ENCODE assay signal across 1 cellular context in the genomic region with DNA sequence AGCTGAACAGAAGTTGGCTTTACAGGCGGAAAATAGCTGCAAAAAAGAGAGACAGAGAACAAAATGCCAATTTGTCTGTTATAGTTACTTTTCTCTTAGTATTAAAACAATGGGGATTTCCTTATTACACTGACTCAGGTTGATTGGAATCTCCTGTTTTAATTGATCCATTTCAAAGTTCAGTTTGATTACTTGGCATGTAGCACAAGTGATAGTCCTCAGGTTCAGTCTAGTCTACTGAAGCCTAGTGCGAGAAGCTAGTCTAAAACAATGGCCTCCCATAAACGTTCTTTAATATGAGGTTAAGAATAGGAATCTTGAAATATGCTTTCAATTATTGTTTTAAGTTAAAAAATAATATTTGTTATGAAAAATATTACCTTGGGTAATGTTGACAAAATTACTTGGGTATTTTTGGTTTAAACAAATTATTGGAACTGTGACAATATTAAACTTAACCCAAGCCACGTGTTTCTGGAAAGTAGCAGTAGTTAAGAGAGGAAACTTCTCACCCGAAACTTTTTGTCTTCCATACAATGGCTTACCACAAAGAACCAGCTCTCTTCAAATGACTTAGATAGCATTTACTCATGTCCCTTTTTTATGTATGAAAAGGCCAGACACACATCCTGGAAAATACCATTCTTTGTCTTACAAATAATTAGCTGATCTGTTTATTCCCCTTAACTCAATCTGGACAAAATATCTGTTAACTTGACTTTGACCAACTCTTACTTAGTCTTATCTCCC.
TF ChIP-seq lines count a peak whose summit lies in the region.

No MANE protein-coding gene starts in this region.

TF ChIP-seq in WTC11, 78 proteins besides CTCF, POLR2A, EP300 and RAD21:
- TF ChIP-seq, protein P1, sequence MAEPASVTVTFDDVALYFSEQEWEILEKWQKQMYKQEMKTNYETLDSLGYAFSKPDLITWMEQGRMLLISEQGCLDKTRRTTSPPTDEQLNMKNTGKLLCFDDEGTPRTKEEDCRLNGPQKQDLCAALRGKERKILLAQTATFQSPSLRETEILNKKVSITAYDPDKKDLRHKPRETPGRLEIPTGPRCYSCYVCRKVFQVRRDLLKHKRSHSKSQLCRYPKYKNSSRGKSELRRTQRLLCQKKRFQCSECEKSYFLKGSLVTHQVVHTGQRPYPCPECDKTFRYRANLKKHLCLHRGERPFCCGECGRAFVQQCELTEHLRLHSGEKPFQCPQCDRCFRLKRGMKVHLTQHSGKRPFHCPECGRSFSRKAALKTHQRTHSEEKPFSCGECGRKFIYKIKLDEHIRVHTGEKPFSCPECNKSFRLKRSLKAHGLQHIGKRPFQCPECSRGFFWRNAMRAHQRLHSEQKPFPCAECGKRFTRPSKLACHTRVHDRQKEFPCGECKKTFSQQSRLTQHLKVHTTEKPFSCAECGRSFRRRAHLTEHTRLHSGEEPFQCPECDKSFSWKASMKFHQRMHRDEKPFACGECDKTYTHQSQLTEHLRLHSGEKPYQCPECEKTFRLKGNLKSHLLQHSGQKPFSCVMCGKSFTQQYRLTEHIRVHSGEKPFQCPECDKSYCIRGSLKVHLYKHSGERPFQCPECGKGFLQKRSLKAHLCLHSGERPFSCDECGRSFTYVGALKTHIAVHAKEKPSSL (CRISPR knock-in tag; conservative IDR thresholded peaks at IDR 0.05), result no peak
- no peak for TF ChIP-seq ZNF396 (CRISPR knock-in tag; IDR thresholded peaks at IDR 0.05; ENCODE audit: borderline replicate concordance)
- TF ChIP-seq, protein P2, sequence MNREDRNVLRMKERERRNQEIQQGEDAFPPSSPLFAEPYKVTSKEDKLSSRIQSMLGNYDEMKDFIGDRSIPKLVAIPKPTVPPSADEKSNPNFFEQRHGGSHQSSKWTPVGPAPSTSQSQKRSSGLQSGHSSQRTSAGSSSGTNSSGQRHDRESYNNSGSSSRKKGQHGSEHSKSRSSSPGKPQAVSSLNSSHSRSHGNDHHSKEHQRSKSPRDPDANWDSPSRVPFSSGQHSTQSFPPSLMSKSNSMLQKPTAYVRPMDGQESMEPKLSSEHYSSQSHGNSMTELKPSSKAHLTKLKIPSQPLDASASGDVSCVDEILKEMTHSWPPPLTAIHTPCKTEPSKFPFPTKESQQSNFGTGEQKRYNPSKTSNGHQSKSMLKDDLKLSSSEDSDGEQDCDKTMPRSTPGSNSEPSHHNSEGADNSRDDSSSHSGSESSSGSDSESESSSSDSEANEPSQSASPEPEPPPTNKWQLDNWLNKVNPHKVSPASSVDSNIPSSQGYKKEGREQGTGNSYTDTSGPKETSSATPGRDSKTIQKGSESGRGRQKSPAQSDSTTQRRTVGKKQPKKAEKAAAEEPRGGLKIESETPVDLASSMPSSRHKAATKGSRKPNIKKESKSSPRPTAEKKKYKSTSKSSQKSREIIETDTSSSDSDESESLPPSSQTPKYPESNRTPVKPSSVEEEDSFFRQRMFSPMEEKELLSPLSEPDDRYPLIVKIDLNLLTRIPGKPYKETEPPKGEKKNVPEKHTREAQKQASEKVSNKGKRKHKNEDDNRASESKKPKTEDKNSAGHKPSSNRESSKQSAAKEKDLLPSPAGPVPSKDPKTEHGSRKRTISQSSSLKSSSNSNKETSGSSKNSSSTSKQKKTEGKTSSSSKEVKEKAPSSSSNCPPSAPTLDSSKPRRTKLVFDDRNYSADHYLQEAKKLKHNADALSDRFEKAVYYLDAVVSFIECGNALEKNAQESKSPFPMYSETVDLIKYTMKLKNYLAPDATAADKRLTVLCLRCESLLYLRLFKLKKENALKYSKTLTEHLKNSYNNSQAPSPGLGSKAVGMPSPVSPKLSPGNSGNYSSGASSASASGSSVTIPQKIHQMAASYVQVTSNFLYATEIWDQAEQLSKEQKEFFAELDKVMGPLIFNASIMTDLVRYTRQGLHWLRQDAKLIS (CRISPR knock-in tag; IDR thresholded peaks at IDR 0.05; ENCODE audit: borderline replicate concordance), result no peak
- no peak for TF ChIP-seq RORB (CRISPR knock-in tag; IDR thresholded peaks at IDR 0.05)
- TF ChIP-seq ELF4 (CRISPR knock-in tag; IDR thresholded peaks at IDR 0.05; ENCODE audit: low read depth), result no peak
- TF ChIP-seq, protein P3, sequence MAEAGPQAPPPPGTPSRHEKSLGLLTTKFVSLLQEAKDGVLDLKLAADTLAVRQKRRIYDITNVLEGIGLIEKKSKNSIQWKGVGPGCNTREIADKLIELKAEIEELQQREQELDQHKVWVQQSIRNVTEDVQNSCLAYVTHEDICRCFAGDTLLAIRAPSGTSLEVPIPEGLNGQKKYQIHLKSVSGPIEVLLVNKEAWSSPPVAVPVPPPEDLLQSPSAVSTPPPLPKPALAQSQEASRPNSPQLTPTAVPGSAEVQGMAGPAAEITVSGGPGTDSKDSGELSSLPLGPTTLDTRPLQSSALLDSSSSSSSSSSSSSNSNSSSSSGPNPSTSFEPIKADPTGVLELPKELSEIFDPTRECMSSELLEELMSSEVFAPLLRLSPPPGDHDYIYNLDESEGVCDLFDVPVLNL (CRISPR knock-in tag; IDR thresholded peaks at IDR 0.05; ENCODE audit: borderline replicate concordance, low read depth), result no peak
- TF ChIP-seq, protein P4, sequence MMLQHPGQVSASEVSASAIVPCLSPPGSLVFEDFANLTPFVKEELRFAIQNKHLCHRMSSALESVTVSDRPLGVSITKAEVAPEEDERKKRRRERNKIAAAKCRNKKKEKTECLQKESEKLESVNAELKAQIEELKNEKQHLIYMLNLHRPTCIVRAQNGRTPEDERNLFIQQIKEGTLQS (CRISPR knock-in tag; conservative IDR thresholded peaks at IDR 0.05), result no peak
- TF ChIP-seq RELA (CRISPR knock-in tag; IDR thresholded peaks at IDR 0.05; ENCODE audit: borderline replicate concordance), result no peak
- no peak for TF ChIP-seq SMAD3 (CRISPR knock-in tag; IDR thresholded peaks at IDR 0.05; ENCODE audit: borderline replicate concordance)
- TF ChIP-seq, protein P5, sequence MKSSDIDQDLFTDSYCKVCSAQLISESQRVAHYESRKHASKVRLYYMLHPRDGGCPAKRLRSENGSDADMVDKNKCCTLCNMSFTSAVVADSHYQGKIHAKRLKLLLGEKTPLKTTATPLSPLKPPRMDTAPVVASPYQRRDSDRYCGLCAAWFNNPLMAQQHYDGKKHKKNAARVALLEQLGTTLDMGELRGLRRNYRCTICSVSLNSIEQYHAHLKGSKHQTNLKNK (CRISPR knock-in tag; IDR thresholded peaks at IDR 0.05), result no peak
- TF ChIP-seq IRF2 (CRISPR knock-in tag; IDR thresholded peaks at IDR 0.05; ENCODE audit: borderline replicate concordance, low read depth), result no peak
- TF ChIP-seq, protein P6, sequence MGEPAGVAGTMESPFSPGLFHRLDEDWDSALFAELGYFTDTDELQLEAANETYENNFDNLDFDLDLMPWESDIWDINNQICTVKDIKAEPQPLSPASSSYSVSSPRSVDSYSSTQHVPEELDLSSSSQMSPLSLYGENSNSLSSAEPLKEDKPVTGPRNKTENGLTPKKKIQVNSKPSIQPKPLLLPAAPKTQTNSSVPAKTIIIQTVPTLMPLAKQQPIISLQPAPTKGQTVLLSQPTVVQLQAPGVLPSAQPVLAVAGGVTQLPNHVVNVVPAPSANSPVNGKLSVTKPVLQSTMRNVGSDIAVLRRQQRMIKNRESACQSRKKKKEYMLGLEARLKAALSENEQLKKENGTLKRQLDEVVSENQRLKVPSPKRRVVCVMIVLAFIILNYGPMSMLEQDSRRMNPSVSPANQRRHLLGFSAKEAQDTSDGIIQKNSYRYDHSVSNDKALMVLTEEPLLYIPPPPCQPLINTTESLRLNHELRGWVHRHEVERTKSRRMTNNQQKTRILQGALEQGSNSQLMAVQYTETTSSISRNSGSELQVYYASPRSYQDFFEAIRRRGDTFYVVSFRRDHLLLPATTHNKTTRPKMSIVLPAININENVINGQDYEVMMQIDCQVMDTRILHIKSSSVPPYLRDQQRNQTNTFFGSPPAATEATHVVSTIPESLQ (CRISPR knock-in tag; IDR thresholded peaks at IDR 0.05), result no peak
- no peak for TF ChIP-seq TEAD4 (CRISPR knock-in tag; IDR thresholded peaks at IDR 0.05)
- TF ChIP-seq, protein P7, sequence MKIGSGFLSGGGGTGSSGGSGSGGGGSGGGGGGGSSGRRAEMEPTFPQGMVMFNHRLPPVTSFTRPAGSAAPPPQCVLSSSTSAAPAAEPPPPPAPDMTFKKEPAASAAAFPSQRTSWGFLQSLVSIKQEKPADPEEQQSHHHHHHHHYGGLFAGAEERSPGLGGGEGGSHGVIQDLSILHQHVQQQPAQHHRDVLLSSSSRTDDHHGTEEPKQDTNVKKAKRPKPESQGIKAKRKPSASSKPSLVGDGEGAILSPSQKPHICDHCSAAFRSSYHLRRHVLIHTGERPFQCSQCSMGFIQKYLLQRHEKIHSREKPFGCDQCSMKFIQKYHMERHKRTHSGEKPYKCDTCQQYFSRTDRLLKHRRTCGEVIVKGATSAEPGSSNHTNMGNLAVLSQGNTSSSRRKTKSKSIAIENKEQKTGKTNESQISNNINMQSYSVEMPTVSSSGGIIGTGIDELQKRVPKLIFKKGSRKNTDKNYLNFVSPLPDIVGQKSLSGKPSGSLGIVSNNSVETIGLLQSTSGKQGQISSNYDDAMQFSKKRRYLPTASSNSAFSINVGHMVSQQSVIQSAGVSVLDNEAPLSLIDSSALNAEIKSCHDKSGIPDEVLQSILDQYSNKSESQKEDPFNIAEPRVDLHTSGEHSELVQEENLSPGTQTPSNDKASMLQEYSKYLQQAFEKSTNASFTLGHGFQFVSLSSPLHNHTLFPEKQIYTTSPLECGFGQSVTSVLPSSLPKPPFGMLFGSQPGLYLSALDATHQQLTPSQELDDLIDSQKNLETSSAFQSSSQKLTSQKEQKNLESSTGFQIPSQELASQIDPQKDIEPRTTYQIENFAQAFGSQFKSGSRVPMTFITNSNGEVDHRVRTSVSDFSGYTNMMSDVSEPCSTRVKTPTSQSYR (CRISPR knock-in tag; IDR thresholded peaks at IDR 0.05), result no peak
- no peak for TF ChIP-seq TP53 (CRISPR knock-in tag; IDR thresholded peaks at IDR 0.05)
- TF ChIP-seq NR3C1 (CRISPR knock-in tag; conservative IDR thresholded peaks at IDR 0.05; ENCODE audit: low read depth), result no peak
- TF ChIP-seq NR1H2 (CRISPR knock-in tag; IDR thresholded peaks at IDR 0.05), result no peak
- no peak for TF ChIP-seq TEAD1 (CRISPR knock-in tag; IDR thresholded peaks at IDR 0.05)
- TF ChIP-seq, protein P8, sequence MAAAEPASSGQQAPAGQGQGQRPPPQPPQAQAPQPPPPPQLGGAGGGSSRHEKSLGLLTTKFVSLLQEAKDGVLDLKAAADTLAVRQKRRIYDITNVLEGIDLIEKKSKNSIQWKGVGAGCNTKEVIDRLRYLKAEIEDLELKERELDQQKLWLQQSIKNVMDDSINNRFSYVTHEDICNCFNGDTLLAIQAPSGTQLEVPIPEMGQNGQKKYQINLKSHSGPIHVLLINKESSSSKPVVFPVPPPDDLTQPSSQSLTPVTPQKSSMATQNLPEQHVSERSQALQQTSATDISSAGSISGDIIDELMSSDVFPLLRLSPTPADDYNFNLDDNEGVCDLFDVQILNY (CRISPR knock-in tag; IDR thresholded peaks at IDR 0.05), result no peak
- TF ChIP-seq, protein P9, sequence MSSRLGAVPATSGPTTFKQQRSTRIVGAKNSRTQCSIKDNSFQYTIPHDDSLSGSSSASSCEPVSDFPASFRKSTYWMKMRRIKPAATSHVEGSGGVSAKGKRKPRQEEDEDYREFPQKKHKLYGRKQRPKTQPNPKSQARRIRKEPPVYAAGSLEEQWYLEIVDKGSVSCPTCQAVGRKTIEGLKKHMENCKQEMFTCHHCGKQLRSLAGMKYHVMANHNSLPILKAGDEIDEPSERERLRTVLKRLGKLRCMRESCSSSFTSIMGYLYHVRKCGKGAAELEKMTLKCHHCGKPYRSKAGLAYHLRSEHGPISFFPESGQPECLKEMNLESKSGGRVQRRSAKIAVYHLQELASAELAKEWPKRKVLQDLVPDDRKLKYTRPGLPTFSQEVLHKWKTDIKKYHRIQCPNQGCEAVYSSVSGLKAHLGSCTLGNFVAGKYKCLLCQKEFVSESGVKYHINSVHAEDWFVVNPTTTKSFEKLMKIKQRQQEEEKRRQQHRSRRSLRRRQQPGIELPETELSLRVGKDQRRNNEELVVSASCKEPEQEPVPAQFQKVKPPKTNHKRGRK (CRISPR knock-in tag; IDR thresholded peaks at IDR 0.05; ENCODE audit: borderline replicate concordance), result no peak
TF ChIP-seq in WTC11: peak in this region for 0.
